Comparison of ENCODE assay signal across 1 cellular context in the genomic region with DNA sequence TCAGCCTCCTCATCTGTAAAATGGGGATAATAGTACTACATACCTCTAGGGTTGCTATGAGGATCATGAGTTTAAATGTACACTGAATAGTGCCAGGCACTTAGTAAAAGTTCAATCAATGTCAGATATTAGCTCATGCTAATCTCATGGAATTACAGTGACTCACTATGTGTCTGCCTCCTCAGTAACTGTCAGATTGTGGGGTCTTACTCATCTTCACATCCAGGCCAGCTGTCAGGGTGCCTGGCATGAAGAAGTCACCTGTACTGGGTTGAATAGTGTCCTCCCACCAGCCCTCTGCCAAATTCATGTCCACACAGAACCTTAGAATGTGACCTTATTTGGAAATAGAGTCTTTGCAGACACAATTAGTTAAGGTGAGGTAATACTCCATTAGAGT.
TF ChIP-seq lines count a peak whose summit lies in the region.

No MANE protein-coding gene starts in this region.

TF ChIP-seq in GM23338, 12 proteins besides CTCF, POLR2A, EP300 and RAD21 (continued from another document):
- TF ChIP-seq, protein P1, sequence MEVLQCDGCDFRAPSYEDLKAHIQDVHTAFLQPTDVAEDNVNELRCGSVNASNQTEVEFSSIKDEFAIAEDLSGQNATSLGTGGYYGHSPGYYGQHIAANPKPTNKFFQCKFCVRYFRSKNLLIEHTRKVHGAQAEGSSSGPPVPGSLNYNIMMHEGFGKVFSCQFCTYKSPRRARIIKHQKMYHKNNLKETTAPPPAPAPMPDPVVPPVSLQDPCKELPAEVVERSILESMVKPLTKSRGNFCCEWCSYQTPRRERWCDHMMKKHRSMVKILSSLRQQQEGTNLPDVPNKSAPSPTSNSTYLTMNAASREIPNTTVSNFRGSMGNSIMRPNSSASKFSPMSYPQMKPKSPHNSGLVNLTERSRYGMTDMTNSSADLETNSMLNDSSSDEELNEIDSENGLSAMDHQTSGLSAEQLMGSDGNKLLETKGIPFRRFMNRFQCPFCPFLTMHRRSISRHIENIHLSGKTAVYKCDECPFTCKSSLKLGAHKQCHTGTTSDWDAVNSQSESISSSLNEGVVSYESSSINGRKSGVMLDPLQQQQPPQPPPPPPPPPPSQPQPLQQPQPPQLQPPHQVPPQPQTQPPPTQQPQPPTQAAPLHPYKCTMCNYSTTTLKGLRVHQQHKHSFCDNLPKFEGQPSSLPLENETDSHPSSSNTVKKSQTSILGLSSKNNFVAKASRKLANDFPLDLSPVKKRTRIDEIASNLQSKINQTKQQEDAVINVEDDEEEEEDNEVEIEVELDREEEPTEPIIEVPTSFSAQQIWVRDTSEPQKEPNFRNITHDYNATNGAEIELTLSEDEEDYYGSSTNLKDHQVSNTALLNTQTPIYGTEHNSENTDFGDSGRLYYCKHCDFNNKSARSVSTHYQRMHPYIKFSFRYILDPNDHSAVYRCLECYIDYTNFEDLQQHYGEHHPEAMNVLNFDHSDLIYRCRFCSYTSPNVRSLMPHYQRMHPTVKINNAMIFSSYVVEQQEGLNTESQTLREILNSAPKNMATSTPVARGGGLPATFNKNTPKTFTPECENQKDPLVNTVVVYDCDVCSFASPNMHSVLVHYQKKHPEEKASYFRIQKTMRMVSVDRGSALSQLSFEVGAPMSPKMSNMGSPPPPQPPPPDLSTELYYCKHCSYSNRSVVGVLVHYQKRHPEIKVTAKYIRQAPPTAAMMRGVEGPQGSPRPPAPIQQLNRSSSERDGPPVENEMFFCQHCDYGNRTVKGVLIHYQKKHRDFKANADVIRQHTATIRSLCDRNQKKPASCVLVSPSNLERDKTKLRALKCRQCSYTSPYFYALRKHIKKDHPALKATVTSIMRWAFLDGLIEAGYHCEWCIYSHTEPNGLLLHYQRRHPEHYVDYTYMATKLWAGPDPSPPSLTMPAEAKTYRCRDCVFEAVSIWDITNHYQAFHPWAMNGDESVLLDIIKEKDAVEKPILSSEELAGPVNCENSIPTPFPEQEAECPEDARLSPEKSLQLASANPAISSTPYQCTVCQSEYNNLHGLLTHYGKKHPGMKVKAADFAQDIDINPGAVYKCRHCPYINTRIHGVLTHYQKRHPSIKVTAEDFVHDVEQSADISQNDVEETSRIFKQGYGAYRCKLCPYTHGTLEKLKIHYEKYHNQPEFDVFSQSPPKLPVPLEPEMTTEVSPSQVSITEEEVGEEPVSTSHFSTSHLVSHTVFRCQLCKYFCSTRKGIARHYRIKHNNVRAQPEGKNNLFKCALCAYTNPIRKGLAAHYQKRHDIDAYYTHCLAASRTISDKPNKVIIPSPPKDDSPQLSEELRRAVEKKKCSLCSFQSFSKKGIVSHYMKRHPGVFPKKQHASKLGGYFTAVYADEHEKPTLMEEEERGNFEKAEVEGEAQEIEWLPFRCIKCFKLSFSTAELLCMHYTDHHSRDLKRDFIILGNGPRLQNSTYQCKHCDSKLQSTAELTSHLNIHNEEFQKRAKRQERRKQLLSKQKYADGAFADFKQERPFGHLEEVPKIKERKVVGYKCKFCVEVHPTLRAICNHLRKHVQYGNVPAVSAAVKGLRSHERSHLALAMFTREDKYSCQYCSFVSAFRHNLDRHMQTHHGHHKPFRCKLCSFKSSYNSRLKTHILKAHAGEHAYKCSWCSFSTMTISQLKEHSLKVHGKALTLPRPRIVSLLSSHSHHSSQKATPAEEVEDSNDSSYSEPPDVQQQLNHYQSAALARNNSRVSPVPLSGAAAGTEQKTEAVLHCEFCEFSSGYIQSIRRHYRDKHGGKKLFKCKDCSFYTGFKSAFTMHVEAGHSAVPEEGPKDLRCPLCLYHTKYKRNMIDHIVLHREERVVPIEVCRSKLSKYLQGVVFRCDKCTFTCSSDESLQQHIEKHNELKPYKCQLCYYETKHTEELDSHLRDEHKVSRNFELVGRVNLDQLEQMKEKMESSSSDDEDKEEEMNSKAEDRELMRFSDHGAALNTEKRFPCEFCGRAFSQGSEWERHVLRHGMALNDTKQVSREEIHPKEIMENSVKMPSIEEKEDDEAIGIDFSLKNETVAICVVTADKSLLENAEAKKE (CRISPR knock-in tag; IDR thresholded peaks at IDR 0.05), result no peak
- TF ChIP-seq ZNF331 (CRISPR knock-in tag; IDR thresholded peaks at IDR 0.05; ENCODE audit: low read depth) (no peak), ZNF114 (CRISPR knock-in tag; IDR thresholded peaks at IDR 0.05) (no peak), CREB1 (CRISPR knock-in tag; IDR thresholded peaks at IDR 0.05; ENCODE audit: low read depth) (no peak), EZH2phosphoT487 (IDR thresholded peaks at IDR 0.05; ENCODE audit: unreplicated experiment) (no peak), NANOG (IDR thresholded peaks at IDR 0.05; ENCODE audit: borderline replicate concordance) (no peak)
